Comparison of ENCODE assay signal across 1 cellular context in genomic region chr9:130174025-130174424, GRCh38.
TF ChIP-seq lines count a peak whose summit lies in the region.

No MANE protein-coding gene starts in this region.

TF ChIP-seq in GM23338, 12 proteins besides CTCF, POLR2A, EP300 and RAD21 (continued from another document):
- no peak for TF ChIP-seq REST (IDR thresholded peaks at IDR 0.05; ENCODE audit: unreplicated experiment)
- TF ChIP-seq EZH2 (IDR thresholded peaks at IDR 0.05; ENCODE audit: low read depth, unreplicated experiment) = no peak
- TF ChIP-seq STAT1 (IDR thresholded peaks at IDR 0.05; ENCODE audit: unreplicated experiment) = no peak
- TF ChIP-seq ETS1 (IDR thresholded peaks at IDR 0.05) = no peak
- no peak for TF ChIP-seq CREB1 (CRISPR knock-in tag; IDR thresholded peaks at IDR 0.05; ENCODE audit: low read depth)
- TF ChIP-seq ZNF462 (CRISPR knock-in tag; IDR thresholded peaks at IDR 0.05) = no peak
- no peak for TF ChIP-seq JUNB (IDR thresholded peaks at IDR 0.05; ENCODE audit: unreplicated experiment)
- no peak for TF ChIP-seq POLR2AphosphoS5 (IDR thresholded peaks at IDR 0.05; ENCODE audit: low read depth)
- no peak for TF ChIP-seq ZNF114 (CRISPR knock-in tag; IDR thresholded peaks at IDR 0.05)
- TF ChIP-seq NANOG (IDR thresholded peaks at IDR 0.05; ENCODE audit: borderline replicate concordance) = no peak
